ENCODE assay signal across 7 cellular contexts in the genomic region with DNA sequence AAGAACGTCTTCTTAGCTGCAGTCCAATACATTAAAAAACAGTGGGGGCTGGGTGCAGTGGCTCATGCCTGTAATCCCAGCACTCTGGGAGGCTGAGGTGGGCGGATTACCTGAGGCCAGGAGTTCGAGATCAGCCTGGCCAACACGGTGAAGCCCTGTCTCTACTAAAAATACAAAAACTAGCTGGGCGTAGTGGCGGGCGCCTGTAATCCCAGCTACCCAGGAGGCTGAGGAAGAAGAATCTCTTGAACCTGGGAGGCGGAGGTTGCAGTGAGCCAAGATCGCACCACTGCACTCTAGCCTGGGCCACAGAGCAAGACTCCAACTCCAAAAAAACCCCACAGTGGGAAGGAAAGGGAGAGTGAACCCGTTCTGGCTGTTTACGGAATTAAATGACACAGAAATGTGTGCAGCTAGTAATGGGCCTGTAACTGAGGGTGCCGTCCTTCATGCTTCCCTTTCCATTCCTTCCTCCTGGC. TPM values are rescaled to one million over a fixed set of nuclear protein-coding genes. Genes with fewer than 3 reads are reported as not detected.
DNase-seq lines count a peak whose midpoint lies in the region; ATAC-seq and TF ChIP-seq lines count a peak whose summit lies in the region.
"Not testable (repeated sequence)": the region's sequence is repeated elsewhere in the genome, so short reads cannot be mapped to it uniquely, and the experiment has no call there.

No MANE protein-coding gene starts in this region.

- H3K27me3 ChIP-seq in Caco-2 (replicated peaks; ENCODE audit: control insufficient read depth, insufficient read depth, low read length); gastroesophageal sphincter; prostate gland (replicated peaks; ENCODE audit: insufficient read depth): not testable (repeated sequence)

- not testable (repeated sequence) for H3K9me3 ChIP-seq in Caco-2, gastroesophageal sphincter, prostate gland

- POLR2A ChIA-PET in Caco-2 (lab: Charles Lee): not testable (repeated sequence)
- POLR2A ChIA-PET in MCF 10A (lab: Yijun Ruan, JAX): interaction anchor here (1.4 kb wide), 1 partner anchor 16 kb away, joined by 3 read pairs; no protein-coding TSS in a partner anchor

- TF ChIP-seq POLR2A in gastroesophageal sphincter (IDR thresholded peaks at IDR 0.05); prostate gland (IDR thresholded peaks at IDR 0.05): not testable (repeated sequence)

- TF ChIP-seq CTCF in Caco-2 (IDR thresholded peaks at IDR 0.05; ENCODE audit: insufficient read depth in 1 of 2, low read depth in 1 of 2, low read length in 1 of 2, severe bottlenecking in 1 of 2, unreplicated experiment in 1 of 2); MCF 10A (IDR thresholded peaks at IDR 0.05; ENCODE audit: unreplicated experiment); gastroesophageal sphincter (IDR thresholded peaks at IDR 0.05); prostate gland (IDR thresholded peaks at IDR 0.05): not testable (repeated sequence)

- not testable (repeated sequence) for H3K4me1 Mint-ChIP-seq in Caco-2 (ENCODE audit: low read depth, unreplicated experiment); MCF 10A (ENCODE audit: insufficient read depth, unreplicated experiment)
- peaks cover 18% of the 10 kb centered on the region for H3K4me1 Mint-ChIP-seq in activated T-cell treated with anti-CD3 and anti-CD28 coated beads, Interleukin-2, amount 50 U/mL, for 24 hours (ENCODE audit: low read depth)
- H3K4me1 Mint-ChIP-seq in memory B cell: peaks cover 13% of the 10 kb centered on the region
- peaks cover 12% of the 10 kb centered on the region for H3K4me1 Mint-ChIP-seq in stimulated activated naive CD8-positive, alpha-beta T cell treated with anti-CD3 and anti-CD28 coated beads, Interleukin-15, amount 100 ng/mL, for 72 hours

- not testable (repeated sequence) for H3K9me3 Mint-ChIP-seq in Caco-2 (ENCODE audit: unreplicated experiment); activated T-cell treated with anti-CD3 and anti-CD28 coated beads, Interleukin-2, amount 50 U/mL, for 24 hours; MCF 10A (ENCODE audit: unreplicated experiment); memory B cell; stimulated activated naive CD8-positive, alpha-beta T cell treated with anti-CD3 and anti-CD28 coated beads, Interleukin-15, amount 100 ng/mL, for 72 hours

- H3K36me3 Mint-ChIP-seq in Caco-2 (ENCODE audit: insufficient read depth, unreplicated experiment): peaks cover 17% of the 10 kb centered on the region
- H3K36me3 Mint-ChIP-seq in activated T-cell treated with anti-CD3 and anti-CD28 coated beads, Interleukin-2, amount 50 U/mL, for 24 hours (ENCODE audit: low read depth): peaks cover 98% of the 10 kb centered on the region
- H3K36me3 Mint-ChIP-seq in MCF 10A (ENCODE audit: insufficient read depth, unreplicated experiment): peaks cover 66% of the 10 kb centered on the region
- peaks cover 46% of the 10 kb centered on the region for H3K36me3 Mint-ChIP-seq in memory B cell

- not testable (repeated sequence) for TF ChIP-seq EP300 in gastroesophageal sphincter (IDR thresholded peaks at IDR 0.05)

- not testable (repeated sequence) for H3K4me3 Mint-ChIP-seq in Caco-2 (ENCODE audit: unreplicated experiment); activated T-cell treated with anti-CD3 and anti-CD28 coated beads, Interleukin-2, amount 50 U/mL, for 24 hours; MCF 10A (ENCODE audit: unreplicated experiment); memory B cell; stimulated activated naive CD8-positive, alpha-beta T cell treated with anti-CD3 and anti-CD28 coated beads, Interleukin-15, amount 100 ng/mL, for 72 hours

- peak overlapping the region; percentile 0 for H3K27ac Mint-ChIP-seq in Caco-2 (ENCODE audit: unreplicated experiment)
- H3K27ac Mint-ChIP-seq in activated T-cell treated with anti-CD3 and anti-CD28 coated beads, Interleukin-2, amount 50 U/mL, for 24 hours: peak overlapping the region; percentile 68
- peak overlapping the region; percentile 26 for H3K27ac Mint-ChIP-seq in MCF 10A (ENCODE audit: low read depth, unreplicated experiment)
- H3K27ac Mint-ChIP-seq in memory B cell: peak overlapping the region; percentile 75
- H3K27ac Mint-ChIP-seq in stimulated activated naive CD8-positive, alpha-beta T cell treated with anti-CD3 and anti-CD28 coated beads, Interleukin-15, amount 100 ng/mL, for 72 hours: peak overlapping the region; percentile 67 to 79

- peak overlapping the region in 3 of 4 donors; percentile 29 to 51 (median 46) for H3K27ac ChIP-seq in gastroesophageal sphincter
- H3K27ac ChIP-seq in prostate gland: peak overlapping the region; percentile 47 to 65

- CTCF ChIA-PET in Caco-2 (lab: Charles Lee); MCF 10A (lab: Yijun Ruan, JAX): not testable (repeated sequence)

- WGBS in gastroesophageal sphincter (ENCODE audit: low coverage in 1 of 2), 2 donors: 67 to 82% methylated on average over 3 to 8 of the region's 12 CpGs
- WGBS in prostate gland: 88% methylated on average over 12 of the region's 12 CpGs

- H3K36me3 ChIP-seq in Caco-2 (ENCODE audit: control insufficient read depth, insufficient read depth, low read length); prostate gland: not testable (repeated sequence)
- peaks cover 0 to 99% of the 10 kb centered on the region in 2 donors for H3K36me3 ChIP-seq in gastroesophageal sphincter

- intact Hi-C loops in Caco-2 (cut with micrococcal nuclease; ENCODE audit: unreplicated experiment); MCF 10A (cut with micrococcal nuclease); prostate gland (cut with DNase I): not testable (repeated sequence)

- not testable (repeated sequence) for H3K4me3 ChIP-seq in Caco-2 (ENCODE audit: low read depth, low read length); gastroesophageal sphincter; prostate gland

- BruUV-seq in Caco-2 (replicated peaks; lab: Mats Ljungman, UMichigan); MCF 10A (replicated peaks; lab: Mats Ljungman, UMichigan): not testable (repeated sequence)

- DNase-seq in Caco-2; activated T-cell treated with anti-CD3 and anti-CD28 coated beads, Interleukin-2, amount 50 U/mL, for 24 hours; MCF 10A (ENCODE audit: unreplicated experiment); memory B cell (ENCODE audit: low spot score in 2 of 2); prostate gland (ENCODE audit: low spot score); stimulated activated naive CD8-positive, alpha-beta T cell treated with anti-CD3 and anti-CD28 coated beads, Interleukin-15, amount 100 ng/mL, for 72 hours: not testable (repeated sequence)

- ATAC-seq in gastroesophageal sphincter; memory B cell (ENCODE audit: low read depth); stimulated activated naive CD8-positive, alpha-beta T cell treated with anti-CD3 and anti-CD28 coated beads, Interleukin-15, amount 100 ng/mL, for 72 hours: not testable (repeated sequence)

- H3K4me1 ChIP-seq in Caco-2; gastroesophageal sphincter; prostate gland (replicated peaks): not testable (repeated sequence)

- H3K27me3 Mint-ChIP-seq in Caco-2 (ENCODE audit: insufficient read depth, unreplicated experiment); activated T-cell treated with anti-CD3 and anti-CD28 coated beads, Interleukin-2, amount 50 U/mL, for 24 hours; MCF 10A (ENCODE audit: insufficient read depth, unreplicated experiment); memory B cell; stimulated activated naive CD8-positive, alpha-beta T cell treated with anti-CD3 and anti-CD28 coated beads, Interleukin-15, amount 100 ng/mL, for 72 hours: not testable (repeated sequence)

RNA-seq across cellular contexts. Expression of gene MARF1, which starts 35.7 kb away (rescaled TPM):
- total RNA-seq in Caco-2 (2022) (20.2 and 22.3 TPM in 2 replicates), MCF 10A (2022) (48.1 and 56.2 TPM in 2 replicates), gastroesophageal sphincter (10 to 100 TPM; 38.2 to 67.7 (median 53.3) TPM), prostate gland (10 to 100 TPM; 33.3 to 54.2 TPM)

RNA-seq across cellular contexts. Expression of gene NDE1, which starts 42.8 kb away (rescaled TPM):
- total RNA-seq in Caco-2 (2022) (60.7 and 67.7 TPM in 2 replicates), MCF 10A (2022) (121 and 162 TPM in 2 replicates), gastroesophageal sphincter (100 to 1,000 TPM in 1 of 4 donors, 10 to 100 TPM in 3; 34.9 to 123 (median 62.3) TPM), prostate gland (10 to 100 TPM; 34.3 to 39.3 TPM)

Comparison
In these comparisons a context has a peak if more than half of its experiments do, and no peak if none do; other contexts are left out.
1. H3K27ac Mint-ChIP-seq: peak in every context shown above with its lines; median percentile 75 in memory B cell; 73 in stimulated activated naive CD8-positive, alpha-beta T cell treated with anti-CD3 and anti-CD28 coated beads, Interleukin-15, amount 100 ng/mL, for 72 hours; 68 in activated T-cell treated with anti-CD3 and anti-CD28 coated beads, Interleukin-2, amount 50 U/mL, for 24 hours; 26 in MCF 10A; 0 in Caco-2.